ENCODE assay signal across 1 cellular context in the genomic region with DNA sequence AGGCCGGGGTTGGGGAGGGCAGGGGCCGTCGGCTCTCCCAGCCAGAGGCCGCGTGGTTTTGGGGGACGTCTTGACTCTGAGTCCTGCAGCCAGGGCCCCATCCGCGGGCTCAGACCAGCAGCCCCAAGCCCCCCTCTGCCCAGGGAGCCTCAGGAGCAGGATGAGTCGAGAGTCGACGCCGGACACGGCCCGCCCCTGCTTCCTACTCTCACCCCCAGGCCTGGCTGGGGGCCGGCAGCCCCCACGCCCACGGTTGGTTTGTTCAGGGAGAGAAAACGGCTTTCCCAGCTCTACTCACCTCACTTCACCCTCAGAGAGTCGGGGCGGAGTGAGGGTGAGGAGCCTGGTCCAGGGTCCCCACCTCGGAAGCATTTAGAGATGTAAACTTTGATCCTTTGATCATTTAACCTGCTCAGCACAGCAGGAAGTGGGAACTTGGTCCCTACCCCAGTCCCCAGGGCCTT.
A peak's percentile ranks its signal among the peaks of the same experiment; 100 is the strongest.
TF ChIP-seq lines count a peak whose summit lies in the region.

No MANE protein-coding gene starts in this region.

TF ChIP-seq in HepG2, 621 proteins besides CTCF, POLR2A, EP300 and RAD21 (continued from another document and continues in another):
- TF ChIP-seq, protein P1, sequence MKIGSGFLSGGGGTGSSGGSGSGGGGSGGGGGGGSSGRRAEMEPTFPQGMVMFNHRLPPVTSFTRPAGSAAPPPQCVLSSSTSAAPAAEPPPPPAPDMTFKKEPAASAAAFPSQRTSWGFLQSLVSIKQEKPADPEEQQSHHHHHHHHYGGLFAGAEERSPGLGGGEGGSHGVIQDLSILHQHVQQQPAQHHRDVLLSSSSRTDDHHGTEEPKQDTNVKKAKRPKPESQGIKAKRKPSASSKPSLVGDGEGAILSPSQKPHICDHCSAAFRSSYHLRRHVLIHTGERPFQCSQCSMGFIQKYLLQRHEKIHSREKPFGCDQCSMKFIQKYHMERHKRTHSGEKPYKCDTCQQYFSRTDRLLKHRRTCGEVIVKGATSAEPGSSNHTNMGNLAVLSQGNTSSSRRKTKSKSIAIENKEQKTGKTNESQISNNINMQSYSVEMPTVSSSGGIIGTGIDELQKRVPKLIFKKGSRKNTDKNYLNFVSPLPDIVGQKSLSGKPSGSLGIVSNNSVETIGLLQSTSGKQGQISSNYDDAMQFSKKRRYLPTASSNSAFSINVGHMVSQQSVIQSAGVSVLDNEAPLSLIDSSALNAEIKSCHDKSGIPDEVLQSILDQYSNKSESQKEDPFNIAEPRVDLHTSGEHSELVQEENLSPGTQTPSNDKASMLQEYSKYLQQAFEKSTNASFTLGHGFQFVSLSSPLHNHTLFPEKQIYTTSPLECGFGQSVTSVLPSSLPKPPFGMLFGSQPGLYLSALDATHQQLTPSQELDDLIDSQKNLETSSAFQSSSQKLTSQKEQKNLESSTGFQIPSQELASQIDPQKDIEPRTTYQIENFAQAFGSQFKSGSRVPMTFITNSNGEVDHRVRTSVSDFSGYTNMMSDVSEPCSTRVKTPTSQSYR (CRISPR knock-in tag; IDR thresholded peaks at IDR 0.05; ENCODE audit: borderline replicate concordance), result no peak
- TF ChIP-seq HNF4G (IDR thresholded peaks at IDR 0.05; ENCODE audit: borderline replicate concordance, low read depth, low read length) (peak; percentile 18; the same call in 1 of the 2 replicates), HNF4G (CRISPR knock-in tag; IDR thresholded peaks at IDR 0.05; ENCODE audit: borderline replicate concordance, low read depth) (no peak; the same call in 1 of the 2 replicates), ELF1 (CRISPR knock-in tag; IDR thresholded peaks at IDR 0.05) (no peak; the same call in 1 of the 2 replicates), HNRNPK (IDR thresholded peaks at IDR 0.05; ENCODE audit: low read depth, low read length, poor library complexity, severe bottlenecking) (no peak), ZNF556 (CRISPR knock-in tag; IDR thresholded peaks at IDR 0.05; ENCODE audit: borderline replicate concordance) (no peak; the same call in 1 of the 2 replicates), ZFP36 (IDR thresholded peaks at IDR 0.05; ENCODE audit: borderline replicate concordance, low read depth, low read length, partially characterized antibody) (no peak), DMAP1 (CRISPR knock-in tag; IDR thresholded peaks at IDR 0.05) (peak; percentile 20), POLR2G (IDR thresholded peaks at IDR 0.05; ENCODE audit: low read depth, low read length) (peak; percentile 83), ZNF354B (CRISPR knock-in tag; IDR thresholded peaks at IDR 0.05) (no peak), SALL1 (CRISPR knock-in tag; IDR thresholded peaks at IDR 0.05) (peak; percentile 58; the same call in 1 of the 2 replicates), ISX (CRISPR knock-in tag; conservative IDR thresholded peaks at IDR 0.05) (no peak), NFE2 (CRISPR knock-in tag; IDR thresholded peaks at IDR 0.05) (no peak), CBX5 (CRISPR knock-in tag; IDR thresholded peaks at IDR 0.05; ENCODE audit: borderline replicate concordance) (no peak; the same call in 1 of the 2 replicates), TOPORS (CRISPR knock-in tag; IDR thresholded peaks at IDR 0.05) (no peak; the same call in 1 of the 2 replicates), RBFOX2 (IDR thresholded peaks at IDR 0.05; ENCODE audit: low read depth, low read length) (peak; percentile 54), U2AF1 (optimal IDR thresholded peaks at IDR 0.05; ENCODE audit: low read depth, low read length) (no peak), ATM (IDR thresholded peaks at IDR 0.05; ENCODE audit: borderline replicate concordance) (no peak), IRF2 (CRISPR knock-in tag; IDR thresholded peaks at IDR 0.05) (no peak; the same call in 1 of the 2 replicates), ZNF484 (CRISPR knock-in tag; IDR thresholded peaks at IDR 0.05; ENCODE audit: borderline replicate concordance, low read depth) (no peak), ZZZ3 (CRISPR knock-in tag; IDR thresholded peaks at IDR 0.05; ENCODE audit: borderline replicate concordance) (no peak), NRL (CRISPR knock-in tag; IDR thresholded peaks at IDR 0.05; ENCODE audit: borderline replicate concordance) (peak; percentile 66; the same call in 1 of the 2 replicates), ZFYVE20 (CRISPR knock-in tag; IDR thresholded peaks at IDR 0.05; ENCODE audit: borderline replicate concordance, low read depth) (no peak), TEAD2 (CRISPR knock-in tag; IDR thresholded peaks at IDR 0.05) (no peak), MEF2D (CRISPR knock-in tag; IDR thresholded peaks at IDR 0.05) (no peak), KDM5A (IDR thresholded peaks at IDR 0.05; ENCODE audit: borderline replicate concordance, low read length) (no peak), ARNTL (CRISPR knock-in tag; IDR thresholded peaks at IDR 0.05) (no peak)
- TF ChIP-seq, protein P2, sequence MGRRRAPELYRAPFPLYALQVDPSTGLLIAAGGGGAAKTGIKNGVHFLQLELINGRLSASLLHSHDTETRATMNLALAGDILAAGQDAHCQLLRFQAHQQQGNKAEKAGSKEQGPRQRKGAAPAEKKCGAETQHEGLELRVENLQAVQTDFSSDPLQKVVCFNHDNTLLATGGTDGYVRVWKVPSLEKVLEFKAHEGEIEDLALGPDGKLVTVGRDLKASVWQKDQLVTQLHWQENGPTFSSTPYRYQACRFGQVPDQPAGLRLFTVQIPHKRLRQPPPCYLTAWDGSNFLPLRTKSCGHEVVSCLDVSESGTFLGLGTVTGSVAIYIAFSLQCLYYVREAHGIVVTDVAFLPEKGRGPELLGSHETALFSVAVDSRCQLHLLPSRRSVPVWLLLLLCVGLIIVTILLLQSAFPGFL (CRISPR knock-in tag; IDR thresholded peaks at IDR 0.05), result no peak
- TF ChIP-seq, protein P3, sequence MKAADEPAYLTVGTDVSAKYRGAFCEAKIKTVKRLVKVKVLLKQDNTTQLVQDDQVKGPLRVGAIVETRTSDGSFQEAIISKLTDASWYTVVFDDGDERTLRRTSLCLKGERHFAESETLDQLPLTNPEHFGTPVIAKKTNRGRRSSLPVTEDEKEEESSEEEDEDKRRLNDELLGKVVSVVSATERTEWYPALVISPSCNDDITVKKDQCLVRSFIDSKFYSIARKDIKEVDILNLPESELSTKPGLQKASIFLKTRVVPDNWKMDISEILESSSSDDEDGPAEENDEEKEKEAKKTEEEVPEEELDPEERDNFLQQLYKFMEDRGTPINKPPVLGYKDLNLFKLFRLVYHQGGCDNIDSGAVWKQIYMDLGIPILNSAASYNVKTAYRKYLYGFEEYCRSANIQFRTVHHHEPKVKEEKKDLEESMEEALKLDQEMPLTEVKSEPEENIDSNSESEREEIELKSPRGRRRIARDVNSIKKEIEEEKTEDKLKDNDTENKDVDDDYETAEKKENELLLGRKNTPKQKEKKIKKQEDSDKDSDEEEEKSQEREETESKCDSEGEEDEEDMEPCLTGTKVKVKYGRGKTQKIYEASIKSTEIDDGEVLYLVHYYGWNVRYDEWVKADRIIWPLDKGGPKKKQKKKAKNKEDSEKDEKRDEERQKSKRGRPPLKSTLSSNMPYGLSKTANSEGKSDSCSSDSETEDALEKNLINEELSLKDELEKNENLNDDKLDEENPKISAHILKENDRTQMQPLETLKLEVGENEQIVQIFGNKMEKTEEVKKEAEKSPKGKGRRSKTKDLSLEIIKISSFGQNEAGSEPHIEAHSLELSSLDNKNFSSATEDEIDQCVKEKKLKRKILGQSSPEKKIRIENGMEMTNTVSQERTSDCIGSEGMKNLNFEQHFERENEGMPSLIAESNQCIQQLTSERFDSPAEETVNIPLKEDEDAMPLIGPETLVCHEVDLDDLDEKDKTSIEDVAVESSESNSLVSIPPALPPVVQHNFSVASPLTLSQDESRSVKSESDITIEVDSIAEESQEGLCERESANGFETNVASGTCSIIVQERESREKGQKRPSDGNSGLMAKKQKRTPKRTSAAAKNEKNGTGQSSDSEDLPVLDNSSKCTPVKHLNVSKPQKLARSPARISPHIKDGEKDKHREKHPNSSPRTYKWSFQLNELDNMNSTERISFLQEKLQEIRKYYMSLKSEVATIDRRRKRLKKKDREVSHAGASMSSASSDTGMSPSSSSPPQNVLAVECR (CRISPR knock-in tag; IDR thresholded peaks at IDR 0.05; ENCODE audit: borderline replicate concordance), result no peak
- TF ChIP-seq, protein P4, sequence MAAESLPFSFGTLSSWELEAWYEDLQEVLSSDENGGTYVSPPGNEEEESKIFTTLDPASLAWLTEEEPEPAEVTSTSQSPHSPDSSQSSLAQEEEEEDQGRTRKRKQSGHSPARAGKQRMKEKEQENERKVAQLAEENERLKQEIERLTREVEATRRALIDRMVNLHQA (CRISPR knock-in tag; IDR thresholded peaks at IDR 0.05), result no peak
- TF ChIP-seq, protein P5, sequence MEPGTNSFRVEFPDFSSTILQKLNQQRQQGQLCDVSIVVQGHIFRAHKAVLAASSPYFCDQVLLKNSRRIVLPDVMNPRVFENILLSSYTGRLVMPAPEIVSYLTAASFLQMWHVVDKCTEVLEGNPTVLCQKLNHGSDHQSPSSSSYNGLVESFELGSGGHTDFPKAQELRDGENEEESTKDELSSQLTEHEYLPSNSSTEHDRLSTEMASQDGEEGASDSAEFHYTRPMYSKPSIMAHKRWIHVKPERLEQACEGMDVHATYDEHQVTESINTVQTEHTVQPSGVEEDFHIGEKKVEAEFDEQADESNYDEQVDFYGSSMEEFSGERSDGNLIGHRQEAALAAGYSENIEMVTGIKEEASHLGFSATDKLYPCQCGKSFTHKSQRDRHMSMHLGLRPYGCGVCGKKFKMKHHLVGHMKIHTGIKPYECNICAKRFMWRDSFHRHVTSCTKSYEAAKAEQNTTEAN (CRISPR knock-in tag; conservative IDR thresholded peaks at IDR 0.05), result no peak
- TF ChIP-seq, protein P6, sequence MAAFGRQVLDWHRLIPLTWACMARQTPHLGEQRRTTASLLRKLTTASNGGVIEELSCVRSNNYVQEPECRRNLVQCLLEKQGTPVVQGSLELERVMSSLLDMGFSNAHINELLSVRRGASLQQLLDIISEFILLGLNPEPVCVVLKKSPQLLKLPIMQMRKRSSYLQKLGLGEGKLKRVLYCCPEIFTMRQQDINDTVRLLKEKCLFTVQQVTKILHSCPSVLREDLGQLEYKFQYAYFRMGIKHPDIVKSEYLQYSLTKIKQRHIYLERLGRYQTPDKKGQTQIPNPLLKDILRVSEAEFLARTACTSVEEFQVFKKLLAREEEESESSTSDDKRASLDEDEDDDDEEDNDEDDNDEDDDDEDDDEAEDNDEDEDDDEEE (CRISPR knock-in tag; IDR thresholded peaks at IDR 0.05), result no peak
- TF ChIP-seq, protein P7, sequence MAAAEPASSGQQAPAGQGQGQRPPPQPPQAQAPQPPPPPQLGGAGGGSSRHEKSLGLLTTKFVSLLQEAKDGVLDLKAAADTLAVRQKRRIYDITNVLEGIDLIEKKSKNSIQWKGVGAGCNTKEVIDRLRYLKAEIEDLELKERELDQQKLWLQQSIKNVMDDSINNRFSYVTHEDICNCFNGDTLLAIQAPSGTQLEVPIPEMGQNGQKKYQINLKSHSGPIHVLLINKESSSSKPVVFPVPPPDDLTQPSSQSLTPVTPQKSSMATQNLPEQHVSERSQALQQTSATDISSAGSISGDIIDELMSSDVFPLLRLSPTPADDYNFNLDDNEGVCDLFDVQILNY (CRISPR knock-in tag; conservative IDR thresholded peaks at IDR 0.05), result no peak
- TF ChIP-seq, protein P8, sequence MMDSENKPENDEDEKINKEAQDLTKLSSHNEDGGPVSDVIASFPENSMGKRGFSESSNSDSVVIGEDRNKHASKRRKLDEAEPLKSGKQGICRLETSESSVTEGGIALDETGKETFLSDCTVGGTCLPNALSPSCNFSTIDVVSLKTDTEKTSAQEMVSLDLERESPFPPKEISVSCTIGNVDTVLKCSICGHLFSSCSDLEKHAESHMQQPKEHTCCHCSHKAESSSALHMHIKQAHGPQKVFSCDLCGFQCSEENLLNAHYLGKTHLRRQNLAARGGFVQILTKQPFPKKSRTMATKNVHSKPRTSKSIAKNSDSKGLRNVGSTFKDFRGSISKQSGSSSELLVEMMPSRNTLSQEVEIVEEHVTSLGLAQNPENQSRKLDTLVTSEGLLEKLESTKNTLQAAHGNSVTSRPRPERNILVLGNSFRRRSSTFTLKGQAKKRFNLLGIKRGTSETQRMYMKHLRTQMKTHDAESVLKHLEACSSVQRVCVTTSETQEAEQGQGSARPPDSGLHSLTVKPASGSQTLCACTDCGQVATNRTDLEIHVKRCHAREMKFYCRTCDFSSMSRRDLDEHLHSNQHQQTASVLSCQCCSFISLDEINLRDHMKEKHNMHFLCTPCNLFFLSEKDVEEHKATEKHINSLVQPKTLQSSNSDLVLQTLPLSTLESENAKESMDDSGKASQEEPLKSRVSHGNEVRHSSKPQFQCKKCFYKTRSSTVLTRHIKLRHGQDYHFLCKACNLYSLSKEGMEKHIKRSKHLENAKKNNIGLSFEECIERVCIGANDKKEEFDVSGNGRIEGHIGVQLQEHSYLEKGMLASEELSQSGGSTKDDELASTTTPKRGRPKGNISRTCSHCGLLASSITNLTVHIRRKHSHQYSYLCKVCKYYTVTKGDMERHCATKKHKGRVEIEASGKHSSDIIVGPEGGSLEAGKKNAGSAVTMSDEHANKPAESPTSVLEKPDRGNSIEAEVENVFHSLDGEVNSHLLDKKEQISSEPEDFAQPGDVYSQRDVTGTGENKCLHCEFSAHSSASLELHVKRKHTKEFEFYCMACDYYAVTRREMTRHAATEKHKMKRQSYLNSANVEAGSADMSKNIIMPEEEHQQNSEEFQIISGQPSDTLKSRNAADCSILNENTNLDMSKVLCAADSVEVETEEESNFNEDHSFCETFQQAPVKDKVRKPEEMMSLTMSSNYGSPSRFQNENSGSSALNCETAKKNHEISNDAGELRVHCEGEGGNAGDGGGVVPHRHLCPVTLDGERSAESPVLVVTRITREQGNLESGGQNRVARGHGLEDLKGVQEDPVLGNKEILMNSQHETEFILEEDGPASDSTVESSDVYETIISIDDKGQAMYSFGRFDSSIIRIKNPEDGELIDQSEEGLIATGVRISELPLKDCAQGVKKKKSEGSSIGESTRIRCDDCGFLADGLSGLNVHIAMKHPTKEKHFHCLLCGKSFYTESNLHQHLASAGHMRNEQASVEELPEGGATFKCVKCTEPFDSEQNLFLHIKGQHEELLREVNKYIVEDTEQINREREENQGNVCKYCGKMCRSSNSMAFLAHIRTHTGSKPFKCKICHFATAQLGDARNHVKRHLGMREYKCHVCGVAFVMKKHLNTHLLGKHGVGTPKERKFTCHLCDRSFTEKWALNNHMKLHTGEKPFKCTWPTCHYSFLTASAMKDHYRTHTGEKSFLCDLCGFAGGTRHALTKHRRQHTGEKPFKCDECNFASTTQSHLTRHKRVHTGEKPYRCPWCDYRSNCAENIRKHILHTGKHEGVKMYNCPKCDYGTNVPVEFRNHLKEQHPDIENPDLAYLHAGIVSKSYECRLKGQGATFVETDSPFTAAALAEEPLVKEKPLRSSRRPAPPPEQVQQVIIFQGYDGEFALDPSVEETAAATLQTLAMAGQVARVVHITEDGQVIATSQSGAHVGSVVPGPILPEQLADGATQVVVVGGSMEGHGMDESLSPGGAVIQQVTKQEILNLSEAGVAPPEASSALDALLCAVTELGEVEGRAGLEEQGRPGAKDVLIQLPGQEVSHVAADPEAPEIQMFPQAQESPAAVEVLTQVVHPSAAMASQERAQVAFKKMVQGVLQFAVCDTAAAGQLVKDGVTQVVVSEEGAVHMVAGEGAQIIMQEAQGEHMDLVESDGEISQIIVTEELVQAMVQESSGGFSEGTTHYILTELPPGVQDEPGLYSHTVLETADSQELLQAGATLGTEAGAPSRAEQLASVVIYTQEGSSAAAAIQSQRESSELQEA (CRISPR knock-in tag; IDR thresholded peaks at IDR 0.05; ENCODE audit: not compliant biosample characterization), result no peak
- TF ChIP-seq, protein P9, sequence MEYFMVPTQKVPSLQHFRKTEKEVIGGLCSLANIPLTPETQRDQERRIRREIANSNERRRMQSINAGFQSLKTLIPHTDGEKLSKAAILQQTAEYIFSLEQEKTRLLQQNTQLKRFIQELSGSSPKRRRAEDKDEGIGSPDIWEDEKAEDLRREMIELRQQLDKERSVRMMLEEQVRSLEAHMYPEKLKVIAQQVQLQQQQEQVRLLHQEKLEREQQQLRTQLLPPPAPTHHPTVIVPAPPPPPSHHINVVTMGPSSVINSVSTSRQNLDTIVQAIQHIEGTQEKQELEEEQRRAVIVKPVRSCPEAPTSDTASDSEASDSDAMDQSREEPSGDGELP (IDR thresholded peaks at IDR 0.05; ENCODE audit: borderline replicate concordance, low read depth), result no peak
